8 cellular contexts compared by ENCODE assay signal in the genomic region with DNA sequence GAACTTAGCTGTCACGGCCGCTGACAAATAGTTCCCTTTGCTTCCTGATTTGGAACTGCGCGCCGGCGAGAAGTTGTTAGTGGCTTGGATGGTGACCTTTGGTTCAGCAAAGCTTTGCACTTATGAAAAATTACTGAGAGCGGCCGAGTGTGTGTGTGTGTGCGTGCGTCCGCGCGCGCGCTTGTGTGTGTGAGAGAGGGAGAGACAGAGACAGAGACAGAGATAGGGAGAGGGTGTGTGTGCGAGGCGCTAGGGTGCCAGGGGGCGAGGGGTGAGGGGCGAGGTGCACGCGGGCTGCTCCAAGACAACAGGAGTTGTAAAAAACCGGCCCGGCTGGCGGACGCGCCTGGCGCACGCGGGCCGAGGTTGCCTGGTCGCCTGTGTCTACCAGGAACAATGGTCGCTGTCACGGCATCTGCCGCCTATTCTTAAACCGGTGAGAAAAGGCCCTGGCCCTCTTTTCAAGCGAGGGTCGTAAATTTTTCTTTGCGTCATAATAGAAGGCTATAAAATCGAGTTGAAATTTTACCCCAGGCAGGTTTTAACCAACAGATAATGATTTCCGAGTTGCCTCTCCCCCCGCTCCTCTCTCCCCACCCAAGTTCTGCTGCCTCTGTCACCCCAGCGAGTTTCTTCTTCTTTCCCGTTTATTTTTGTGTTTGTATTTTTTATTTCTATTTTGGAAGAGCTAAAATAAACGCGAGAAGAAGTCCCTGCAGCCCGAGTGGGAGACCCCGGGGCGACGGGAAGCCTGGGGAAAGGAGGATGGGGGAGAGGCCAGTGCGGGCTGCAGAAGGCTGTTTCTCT. TPM values are rescaled to one million over a fixed set of nuclear protein-coding genes. Genes with fewer than 3 reads are reported as not detected.
A peak's percentile ranks its signal among the peaks of the same experiment; 100 is the strongest.
DNase-seq lines count a peak whose midpoint lies in the region; ATAC-seq and TF ChIP-seq lines count a peak whose summit lies in the region.

No MANE protein-coding gene starts in this region.

- no peak for ATAC-seq in activated naive CD8-positive, alpha-beta T cell treated with anti-CD3 and anti-CD28 coated beads, Interleukin-2, amount 50 U/mL, for 24 hours
- ATAC-seq in GM21360 (IDR thresholded peaks at IDR 0.05; ENCODE audit: unreplicated experiment): no peak

- no peaks in the 10 kb centered on the region for H4K20me1 ChIP-seq in neural cell (ENCODE audit: insufficient read depth)

- peak overlapping the region; percentile 27 for H3K27ac Mint-ChIP-seq in activated naive CD8-positive, alpha-beta T cell treated with anti-CD3 and anti-CD28 coated beads, Interleukin-2, amount 50 U/mL, for 24 hours

- no peak for TF ChIP-seq RAD21 in neural cell (conservative IDR thresholded peaks at IDR 0.05)

- H3K79me2 ChIP-seq in neural cell (replicated peaks; ENCODE audit: insufficient read depth, low read length): no peaks in the 10 kb centered on the region

- DNase-seq in COR-L47 (lab: John Stamatoyannopoulos, UW): peak; percentile 30
- DNase-seq in LoVo (ENCODE audit: low spot score): peak; percentile 20
- DNase-seq in activated naive CD8-positive, alpha-beta T cell treated with anti-CD3 and anti-CD28 coated beads, Interleukin-2, amount 50 U/mL, for 24 hours: no peak
- no peak for DNase-seq in thyroid gland
- no peak for DNase-seq in SKM-1 (lab: John Stamatoyannopoulos, UW; ENCODE audit: unreplicated experiment)
- no peak for DNase-seq in NK-92 (lab: John Stamatoyannopoulos, UW; ENCODE audit: unreplicated experiment)

- peaks cover 7 to 27% of the 10 kb centered on the region in 2 donors for H3K4me1 ChIP-seq in thyroid gland

- no peaks in the 10 kb centered on the region for H3K9me3 Mint-ChIP-seq in activated naive CD8-positive, alpha-beta T cell treated with anti-CD3 and anti-CD28 coated beads, Interleukin-2, amount 50 U/mL, for 24 hours

- no peak overlapping the region for H2AFZ ChIP-seq in neural cell (ENCODE audit: low read depth, low read length)

- H3F3A ChIP-seq in neural cell (ENCODE audit: insufficient read depth, low read length, poor library complexity, severe bottlenecking): no peaks in the 10 kb centered on the region

- peaks cover 12% of the 10 kb centered on the region for H3K4me1 Mint-ChIP-seq in activated naive CD8-positive, alpha-beta T cell treated with anti-CD3 and anti-CD28 coated beads, Interleukin-2, amount 50 U/mL, for 24 hours

- H3K36me3 ChIP-seq in neural cell (ENCODE audit: insufficient read depth, low read length) (no peaks in the 10 kb centered on the region), thyroid gland (no peaks in the 10 kb centered on the region)

- H3K36me3 Mint-ChIP-seq in activated naive CD8-positive, alpha-beta T cell treated with anti-CD3 and anti-CD28 coated beads, Interleukin-2, amount 50 U/mL, for 24 hours (ENCODE audit: low read depth): no peaks in the 10 kb centered on the region

- H3K4me3 ChIP-seq in neural cell (ENCODE audit: low read length) (no peak overlapping the region), thyroid gland (replicated peaks in 1 of 3) (no peak overlapping the region)

- peaks cover 22% of the 10 kb centered on the region for H3K9me3 ChIP-seq in neural cell (ENCODE audit: low read length)
- no peaks in the 10 kb centered on the region for H3K9me3 ChIP-seq in thyroid gland

- H3K27ac ChIP-seq in neural cell (ENCODE audit: low read length) (no peak overlapping the region), thyroid gland (no peak overlapping the region)

- WGBS in thyroid gland, 2 donors: 7 to 16% methylated on average over 50 of the region's 50 CpGs

- intact Hi-C loops in thyroid gland (cut with DNase I): no loop called here

- H3K9ac ChIP-seq in neural cell (ENCODE audit: low read length): no peak overlapping the region

- H3K9me2 ChIP-seq in neural cell (ENCODE audit: insufficient read depth, low read length): no peaks in the 10 kb centered on the region

- no peak overlapping the region for H3K4me2 ChIP-seq in neural cell (ENCODE audit: low read length)

- TF ChIP-seq EP300 in neural cell (conservative IDR thresholded peaks at IDR 0.05; ENCODE audit: poor library complexity, severe bottlenecking): no peak

- H3K4me3 Mint-ChIP-seq in activated naive CD8-positive, alpha-beta T cell treated with anti-CD3 and anti-CD28 coated beads, Interleukin-2, amount 50 U/mL, for 24 hours: peak overlapping the region; percentile 52

- no peak for TF ChIP-seq POLR2A in thyroid gland (IDR thresholded peaks at IDR 0.05)

- H3K27me3 Mint-ChIP-seq in activated naive CD8-positive, alpha-beta T cell treated with anti-CD3 and anti-CD28 coated beads, Interleukin-2, amount 50 U/mL, for 24 hours: peaks cover 86% of the 10 kb centered on the region

- peaks cover 100% of the 10 kb centered on the region for H3K27me3 ChIP-seq in neural cell (ENCODE audit: insufficient read depth, low read depth, low read length)
- peaks cover 66% of the 10 kb centered on the region for H3K27me3 ChIP-seq in thyroid gland

- TF ChIP-seq CTCF in neural cell (IDR thresholded peaks at IDR 0.05; ENCODE audit: poor library complexity, severe bottlenecking) (no peak), thyroid gland (IDR thresholded peaks at IDR 0.05) (no peak)

TF ChIP-seq in neural cell, 6 proteins besides CTCF, POLR2A, EP300 and RAD21:
- TF ChIP-seq SMC3 (conservative IDR thresholded peaks at IDR 0.05; ENCODE audit: poor library complexity) (no peak), POLR2AphosphoS5 (IDR thresholded peaks at IDR 0.05) (no peak), EZH2 (IDR thresholded peaks at IDR 0.05; ENCODE audit: borderline replicate concordance, insufficient read depth, low read length, poor library complexity, severe bottlenecking) (peak; percentile 97), REST (IDR thresholded peaks at IDR 0.05; ENCODE audit: borderline replicate concordance) (no peak), TAF1 (IDR thresholded peaks at IDR 0.05; ENCODE audit: low read depth) (no peak)

RNA-seq across cellular contexts. Expression of gene HOXD3, which starts 0.6 kb away (rescaled TPM):
- not detected in 2 replicates for polyA plus RNA-seq in neural cell
- not detected in 2 replicates for polyA minus RNA-seq in neural cell
- 1 to 10 TPM in 3 of 4 donors, under 1 TPM in 1; 0.75 to 5.0 (median 3.1) TPM for total RNA-seq in thyroid gland

RNA-seq across cellular contexts. Expression of gene HOXD4, which starts 6.4 kb away (rescaled TPM):
- not detected in 2 replicates for polyA plus RNA-seq in neural cell
- not detected in 2 replicates for polyA minus RNA-seq in neural cell
- total RNA-seq in thyroid gland: 1 to 10 TPM; 1.6 to 4.8 (median 3.3) TPM

RNA-seq across cellular contexts. Expression of gene HOXD8, which starts 28.2 kb away (rescaled TPM):
- polyA plus RNA-seq in neural cell: not detected in 2 replicates
- not detected in 2 replicates for polyA minus RNA-seq in neural cell
- total RNA-seq in thyroid gland: 10 to 100 TPM in 2 of 4 donors, 1 to 10 TPM in 2; 4.1 to 24.9 (median 9.9) TPM

RNA-seq across cellular contexts. Expression of gene HOXD1, which starts 30.8 kb away (rescaled TPM):
- polyA plus RNA-seq in neural cell: not detected in 2 replicates
- polyA minus RNA-seq in neural cell: not detected in 2 replicates
- under 1 TPM in 2 of 4 donors, not detected in 2; 0.11 to 0.40 TPM for total RNA-seq in thyroid gland

RNA-seq across cellular contexts. Expression of gene HOXD9, which starts 35.2 kb away (rescaled TPM):
- not detected in 2 replicates for polyA plus RNA-seq in neural cell
- not detected in 2 replicates for polyA minus RNA-seq in neural cell
- total RNA-seq in thyroid gland: 1 to 10 TPM in 3 of 4 donors, under 1 TPM in 1; 0.83 to 3.9 (median 2.3) TPM

Comparison
In these comparisons a context has a peak if more than half of its experiments do, and no peak if none do; other contexts are left out.
1. DNase-seq: peak in COR-L47 (single experiment) and LoVo (single experiment); none in activated naive CD8-positive, alpha-beta T cell treated with anti-CD3 and anti-CD28 coated beads, Interleukin-2, amount 50 U/mL, for 24 hours (single experiment), thyroid gland (0 of 2), SKM-1 (single experiment) and NK-92 (single experiment).